In genomic region chr1:65147424-65148177, GRCh38 we compare ENCODE assay signal across 1 cellular context.
A peak's percentile ranks its signal among the peaks of the same experiment; 100 is the strongest.
TF ChIP-seq lines count a peak whose summit lies in the region.

No MANE protein-coding gene starts in this region.

TF ChIP-seq in K562, 482 proteins besides CTCF, POLR2A, EP300 and RAD21 (continued from another document and continues in another):
- no peak for TF ChIP-seq E4F1 (CRISPR knock-in tag; IDR thresholded peaks at IDR 0.05; ENCODE audit: borderline replicate concordance)
- TF ChIP-seq ZNF174 (CRISPR knock-in tag; IDR thresholded peaks at IDR 0.05): no peak
- no peak for TF ChIP-seq KDM1A (IDR thresholded peaks at IDR 0.05)
- no peak for TF ChIP-seq ZNF445 (CRISPR knock-in tag; IDR thresholded peaks at IDR 0.05; ENCODE audit: low read depth)
- TF ChIP-seq, protein P1, sequence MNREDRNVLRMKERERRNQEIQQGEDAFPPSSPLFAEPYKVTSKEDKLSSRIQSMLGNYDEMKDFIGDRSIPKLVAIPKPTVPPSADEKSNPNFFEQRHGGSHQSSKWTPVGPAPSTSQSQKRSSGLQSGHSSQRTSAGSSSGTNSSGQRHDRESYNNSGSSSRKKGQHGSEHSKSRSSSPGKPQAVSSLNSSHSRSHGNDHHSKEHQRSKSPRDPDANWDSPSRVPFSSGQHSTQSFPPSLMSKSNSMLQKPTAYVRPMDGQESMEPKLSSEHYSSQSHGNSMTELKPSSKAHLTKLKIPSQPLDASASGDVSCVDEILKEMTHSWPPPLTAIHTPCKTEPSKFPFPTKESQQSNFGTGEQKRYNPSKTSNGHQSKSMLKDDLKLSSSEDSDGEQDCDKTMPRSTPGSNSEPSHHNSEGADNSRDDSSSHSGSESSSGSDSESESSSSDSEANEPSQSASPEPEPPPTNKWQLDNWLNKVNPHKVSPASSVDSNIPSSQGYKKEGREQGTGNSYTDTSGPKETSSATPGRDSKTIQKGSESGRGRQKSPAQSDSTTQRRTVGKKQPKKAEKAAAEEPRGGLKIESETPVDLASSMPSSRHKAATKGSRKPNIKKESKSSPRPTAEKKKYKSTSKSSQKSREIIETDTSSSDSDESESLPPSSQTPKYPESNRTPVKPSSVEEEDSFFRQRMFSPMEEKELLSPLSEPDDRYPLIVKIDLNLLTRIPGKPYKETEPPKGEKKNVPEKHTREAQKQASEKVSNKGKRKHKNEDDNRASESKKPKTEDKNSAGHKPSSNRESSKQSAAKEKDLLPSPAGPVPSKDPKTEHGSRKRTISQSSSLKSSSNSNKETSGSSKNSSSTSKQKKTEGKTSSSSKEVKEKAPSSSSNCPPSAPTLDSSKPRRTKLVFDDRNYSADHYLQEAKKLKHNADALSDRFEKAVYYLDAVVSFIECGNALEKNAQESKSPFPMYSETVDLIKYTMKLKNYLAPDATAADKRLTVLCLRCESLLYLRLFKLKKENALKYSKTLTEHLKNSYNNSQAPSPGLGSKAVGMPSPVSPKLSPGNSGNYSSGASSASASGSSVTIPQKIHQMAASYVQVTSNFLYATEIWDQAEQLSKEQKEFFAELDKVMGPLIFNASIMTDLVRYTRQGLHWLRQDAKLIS (CRISPR knock-in tag; IDR thresholded peaks at IDR 0.05): peak; percentile 83; the same call in 1 of the 2 replicates
- no peak for TF ChIP-seq ZNF184 (CRISPR knock-in tag; IDR thresholded peaks at IDR 0.05)
- TF ChIP-seq NR2C1 (IDR thresholded peaks at IDR 0.05): peak; percentile 93
- TF ChIP-seq NR2C1 (tag; IDR thresholded peaks at IDR 0.05): peak; percentile 91
- no peak for TF ChIP-seq CC2D1A (IDR thresholded peaks at IDR 0.05)
- TF ChIP-seq RB1 (IDR thresholded peaks at IDR 0.05; ENCODE audit: low read depth): peak; percentile 39; the same call in 1 of the 2 replicates
- 0 out of 4 replicates have a peak, but pooled peaks of 1 of the 2 experiments have one; percentile 28 for TF ChIP-seq KDM4B (IDR thresholded peaks at IDR 0.05; ENCODE audit: borderline replicate concordance in 2 of 2, low read depth in 1 of 2)
- peak; percentile 60 for TF ChIP-seq ZFX (CRISPR knock-in tag; IDR thresholded peaks at IDR 0.05)
- TF ChIP-seq FOXP1 (CRISPR knock-in tag; IDR thresholded peaks at IDR 0.05): peak; percentile 57; the same call in 1 of the 2 replicates
- peak; percentile 64; the same call in 1 of the 2 replicates for TF ChIP-seq ZNF263 (CRISPR knock-in tag; IDR thresholded peaks at IDR 0.05; ENCODE audit: borderline replicate concordance)
- peak; percentile 67; the same call in 1 of the 2 replicates for TF ChIP-seq EP400 (IDR thresholded peaks at IDR 0.05)
- no peak for TF ChIP-seq TOE1 (IDR thresholded peaks at IDR 0.05; ENCODE audit: borderline replicate concordance)
- peak; percentile 50; the same call in 1 of the 2 replicates for TF ChIP-seq TOE1 (CRISPR knock-in tag; IDR thresholded peaks at IDR 0.05; ENCODE audit: borderline replicate concordance, low read depth)
- TF ChIP-seq, protein P2, sequence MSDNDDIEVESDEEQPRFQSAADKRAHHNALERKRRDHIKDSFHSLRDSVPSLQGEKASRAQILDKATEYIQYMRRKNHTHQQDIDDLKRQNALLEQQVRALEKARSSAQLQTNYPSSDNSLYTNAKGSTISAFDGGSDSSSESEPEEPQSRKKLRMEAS (CRISPR knock-in tag; IDR thresholded peaks at IDR 0.05): peak; percentile 80
- no peak for TF ChIP-seq LEF1 (IDR thresholded peaks at IDR 0.05)
- TF ChIP-seq GMEB1 (CRISPR knock-in tag; IDR thresholded peaks at IDR 0.05): 0 out of 2 replicates have a peak, but pooled peaks have one; percentile 8
- no peak for TF ChIP-seq TRIM24 (IDR thresholded peaks at IDR 0.05)
- no peak for TF ChIP-seq STAT6 (CRISPR knock-in tag; IDR thresholded peaks at IDR 0.05)
- TF ChIP-seq CBFA2T3 (IDR thresholded peaks at IDR 0.05): peak; percentile 9; the same call in 1 of the 2 replicates
- TF ChIP-seq ZNF197 (CRISPR knock-in tag; IDR thresholded peaks at IDR 0.05; ENCODE audit: low read depth): no peak
- TF ChIP-seq MNT (conservative IDR thresholded peaks at IDR 0.05): peak; percentile 41 to 69
- peak; percentile 41; the same call in 1 of the 2 replicates for TF ChIP-seq KDM2B (CRISPR knock-in tag; IDR thresholded peaks at IDR 0.05)
- TF ChIP-seq YBX1 (IDR thresholded peaks at IDR 0.05): no peak
- TF ChIP-seq ZNF778 (CRISPR knock-in tag; IDR thresholded peaks at IDR 0.05): no peak
- no peak for TF ChIP-seq HNRNPK (IDR thresholded peaks at IDR 0.05; ENCODE audit: low read depth, low read length, poor library complexity, severe bottlenecking)
- no peak for TF ChIP-seq ZNF23 (CRISPR knock-in tag; IDR thresholded peaks at IDR 0.05)
- no peak for TF ChIP-seq ESRRB (CRISPR knock-in tag; IDR thresholded peaks at IDR 0.05; ENCODE audit: borderline replicate concordance)
- TF ChIP-seq USF1 (CRISPR knock-in tag; IDR thresholded peaks at IDR 0.05): peak; percentile 64
- no peak for TF ChIP-seq ZNF668 (CRISPR knock-in tag; IDR thresholded peaks at IDR 0.05)
- no peak for TF ChIP-seq MXD1 (CRISPR knock-in tag; IDR thresholded peaks at IDR 0.05; ENCODE audit: borderline replicate concordance, poor library complexity, severe bottlenecking)
- TF ChIP-seq, protein P3, sequence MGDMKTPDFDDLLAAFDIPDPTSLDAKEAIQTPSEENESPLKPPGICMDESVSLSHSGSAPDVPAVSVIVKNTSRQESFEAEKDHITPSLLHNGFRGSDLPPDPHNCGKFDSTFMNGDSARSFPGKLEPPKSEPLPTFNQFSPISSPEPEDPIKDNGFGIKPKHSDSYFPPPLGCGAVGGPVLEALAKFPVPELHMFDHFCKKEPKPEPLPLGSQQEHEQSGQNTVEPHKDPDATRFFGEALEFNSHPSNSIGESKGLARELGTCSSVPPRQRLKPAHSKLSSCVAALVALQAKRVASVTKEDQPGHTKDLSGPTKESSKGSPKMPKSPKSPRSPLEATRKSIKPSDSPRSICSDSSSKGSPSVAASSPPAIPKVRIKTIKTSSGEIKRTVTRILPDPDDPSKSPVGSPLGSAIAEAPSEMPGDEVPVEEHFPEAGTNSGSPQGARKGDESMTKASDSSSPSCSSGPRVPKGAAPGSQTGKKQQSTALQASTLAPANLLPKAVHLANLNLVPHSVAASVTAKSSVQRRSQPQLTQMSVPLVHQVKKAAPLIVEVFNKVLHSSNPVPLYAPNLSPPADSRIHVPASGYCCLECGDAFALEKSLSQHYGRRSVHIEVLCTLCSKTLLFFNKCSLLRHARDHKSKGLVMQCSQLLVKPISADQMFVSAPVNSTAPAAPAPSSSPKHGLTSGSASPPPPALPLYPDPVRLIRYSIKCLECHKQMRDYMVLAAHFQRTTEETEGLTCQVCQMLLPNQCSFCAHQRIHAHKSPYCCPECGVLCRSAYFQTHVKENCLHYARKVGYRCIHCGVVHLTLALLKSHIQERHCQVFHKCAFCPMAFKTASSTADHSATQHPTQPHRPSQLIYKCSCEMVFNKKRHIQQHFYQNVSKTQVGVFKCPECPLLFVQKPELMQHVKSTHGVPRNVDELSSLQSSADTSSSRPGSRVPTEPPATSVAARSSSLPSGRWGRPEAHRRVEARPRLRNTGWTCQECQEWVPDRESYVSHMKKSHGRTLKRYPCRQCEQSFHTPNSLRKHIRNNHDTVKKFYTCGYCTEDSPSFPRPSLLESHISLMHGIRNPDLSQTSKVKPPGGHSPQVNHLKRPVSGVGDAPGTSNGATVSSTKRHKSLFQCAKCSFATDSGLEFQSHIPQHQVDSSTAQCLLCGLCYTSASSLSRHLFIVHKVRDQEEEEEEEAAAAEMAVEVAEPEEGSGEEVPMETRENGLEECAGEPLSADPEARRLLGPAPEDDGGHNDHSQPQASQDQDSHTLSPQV (IDR thresholded peaks at IDR 0.05): peak; percentile 65; the same call in 1 of the 2 replicates
- TF ChIP-seq PCBP1 (IDR thresholded peaks at IDR 0.05; ENCODE audit: low read depth, low read length, poor library complexity, severe bottlenecking): peak; percentile 24
- TF ChIP-seq ATF4 (CRISPR knock-in tag; IDR thresholded peaks at IDR 0.05): no peak
- no peak for TF ChIP-seq FOXO4 (CRISPR knock-in tag; IDR thresholded peaks at IDR 0.05)
- TF ChIP-seq ETV5 (CRISPR knock-in tag; IDR thresholded peaks at IDR 0.05; ENCODE audit: low read depth): no peak
- no peak for TF ChIP-seq ZNF224 (CRISPR knock-in tag; IDR thresholded peaks at IDR 0.05)
- no peak for TF ChIP-seq TEAD4 (IDR thresholded peaks at IDR 0.05; ENCODE audit: low read length)
- peak; percentile 7; the same call in 1 of the 2 replicates for TF ChIP-seq TEAD4 (CRISPR knock-in tag; IDR thresholded peaks at IDR 0.05; ENCODE audit: borderline replicate concordance)
- TF ChIP-seq DPF2 (IDR thresholded peaks at IDR 0.05): no peak
